36 cellular contexts compared by ENCODE assay signal in genomic region chr1:156042828-156043227, GRCh38. TPM values are rescaled to one million over a fixed set of nuclear protein-coding genes. Genes with fewer than 3 reads are reported as not detected.
"Had no signal": no experiment of that assay in that cellular context is flagged by ENCODE, and none has a peak within 500 bp of the region (broad histone marks: within the 10 kb centered on the region; RNA-seq: fewer than 3 reads in every experiment).

No MANE protein-coding gene starts in this region.

- H3K4me1 Mint-ChIP-seq: activated B cell treated with CpG ODN at 0.5 μM for 24 hours; activated naive CD8-positive, alpha-beta T cell treated with anti-CD3 and anti-CD28 coated beads for 36 hours had no signal

- H3K27me3 ChIP-seq: adrenal gland, body of pancreas, brain microvascular endothelial cell, breast epithelium had no signal

- H3K4me3 Mint-ChIP-seq: activated B cell treated with CpG ODN at 0.5 μM for 24 hours; activated CD4-positive, alpha-beta memory T cell treated with anti-CD3 and anti-CD28 coated beads for 36 hours; activated CD4-positive, alpha-beta T cell treated with anti-CD3 and anti-CD28 coated beads, Interleukin-2, amount 10 ng/mL, durations not matched to agents 24 days and 14 days; activated CD8-positive, alpha-beta T cell treated with anti-CD3 and anti-CD28 coated beads for 36 hours; activated naive CD4-positive, alpha-beta T cell treated with anti-CD3 and anti-CD28 coated beads for 36 hours; activated naive CD8-positive, alpha-beta T cell treated with anti-CD3 and anti-CD28 coated beads for 36 hours; activated T-cell treated with anti-CD3 and anti-CD28 coated beads, Interleukin-2, amount 50 U/mL, for 72 hours; activated T-helper 1 cell treated with anti-CD3 and anti-CD28 coated beads, Interleukin-12 subunit alpha, Interleukin-12 subunit beta, Interleukin-2, Interleukin-4 antibody, amounts not matched to agents 30 ng/mL and 10 ng/mL and 1 ng/mL, durations not matched to agents 14 hours and 24 hours and 36 hours; activated T-helper 17 cell treated with anti-CD3 and anti-CD28 coated beads, Interleukin-2, amount 50 U/mL, for 72 hours; T-cell; T-helper 2 cell treated with Interferon-gamma antibody and Interleukin-4, amounts not matched to agents 5 μg/mL and 100 μg/mL, for 36 hours had no signal

- H3K27me3 Mint-ChIP-seq: activated B cell treated with CpG ODN at 0.5 μM for 24 hours; activated CD4-positive, alpha-beta memory T cell treated with anti-CD3 and anti-CD28 coated beads for 36 hours; activated CD4-positive, alpha-beta T cell treated with anti-CD3 and anti-CD28 coated beads, Interleukin-2, amount 10 ng/mL, durations not matched to agents 24 days and 14 days; activated CD8-positive, alpha-beta T cell treated with anti-CD3 and anti-CD28 coated beads for 36 hours; activated naive CD8-positive, alpha-beta T cell treated with anti-CD3 and anti-CD28 coated beads for 36 hours; activated T-helper 17 cell treated with anti-CD3 and anti-CD28 coated beads, Interleukin-2, amount 50 U/mL, for 72 hours; T-cell had no signal

- H3K4me1 ChIP-seq: adrenal gland, body of pancreas, breast epithelium had no signal

- H3K27ac Mint-ChIP-seq: activated B cell treated with CpG ODN at 0.5 μM for 24 hours; activated CD4-positive, alpha-beta memory T cell treated with anti-CD3 and anti-CD28 coated beads for 36 hours; activated CD4-positive, alpha-beta T cell treated with anti-CD3 and anti-CD28 coated beads, Interleukin-2, amount 10 ng/mL, durations not matched to agents 24 days and 14 days; activated CD8-positive, alpha-beta T cell treated with anti-CD3 and anti-CD28 coated beads for 36 hours; activated naive CD4-positive, alpha-beta T cell treated with anti-CD3 and anti-CD28 coated beads for 36 hours; activated naive CD8-positive, alpha-beta T cell treated with anti-CD3 and anti-CD28 coated beads for 36 hours; activated T-cell treated with anti-CD3 and anti-CD28 coated beads, Interleukin-2, amount 50 U/mL, for 72 hours; activated T-helper 1 cell treated with anti-CD3 and anti-CD28 coated beads, Interleukin-12 subunit alpha, Interleukin-12 subunit beta, Interleukin-2, Interleukin-4 antibody, amounts not matched to agents 30 ng/mL and 10 ng/mL and 1 ng/mL, durations not matched to agents 14 hours and 24 hours and 36 hours; activated T-helper 17 cell treated with anti-CD3 and anti-CD28 coated beads, Interleukin-2, amount 50 U/mL, for 72 hours; T-cell; T-helper 2 cell treated with Interferon-gamma antibody and Interleukin-4, amounts not matched to agents 5 μg/mL and 100 μg/mL, for 36 hours had no signal

- H3K9me3 ChIP-seq: adrenal gland, body of pancreas, breast epithelium had no signal

- DNase-seq: activated B cell treated with CpG ODN at 0.5 μM for 24 hours; activated CD4-positive, alpha-beta memory T cell treated with anti-CD3 and anti-CD28 coated beads for 36 hours; activated CD4-positive, alpha-beta T cell treated with anti-CD3 and anti-CD28 coated beads for 4 hours; activated CD4-positive, alpha-beta T cell treated with anti-CD3 and anti-CD28 coated beads, Interleukin-2, amount 10 ng/mL, durations not matched to agents 24 days and 14 days; activated CD4-positive, alpha-beta T cell treated with anti-CD3 and anti-CD28 coated beads, Interleukin-2, amount 50 U/mL, for 1 hour; activated CD4-positive, alpha-beta T cell treated with anti-CD3 and anti-CD28 coated beads, Interleukin-2, amount 50 U/mL, for 4 hours; activated CD4-positive, CD25-positive, alpha-beta regulatory T cell treated with anti-CD3 and anti-CD28 coated beads, Interleukin-2, amount 50 U/mL, for 72 hours; activated CD8-positive, alpha-beta memory T cell treated with anti-CD3 and anti-CD28 coated beads, Interleukin-2, amount 50 U/mL, for 4 hours; activated CD8-positive, alpha-beta T cell treated with anti-CD3 and anti-CD28 coated beads for 36 hours; activated effector memory CD4-positive, alpha-beta T cell treated with anti-CD3 and anti-CD28 coated beads, Interleukin-2, amount 50 U/mL, for 16 hours; activated gamma-delta T cell treated with Interleukin-2 at 50 U/mL for 16 hours; activated naive CD4-positive, alpha-beta T cell; activated naive CD4-positive, alpha-beta T cell treated with anti-CD3 and anti-CD28 coated beads for 36 hours; activated naive CD4-positive, alpha-beta T cell treated with anti-CD3 and anti-CD28 coated beads, Interleukin-2, amount 50 U/mL, for 16 hours; activated naive CD8-positive, alpha-beta T cell treated with anti-CD3 and anti-CD28 coated beads for 36 hours; activated T-cell treated with anti-CD3 and anti-CD28 coated beads for 4 hours; activated T-cell treated with anti-CD3 and anti-CD28 coated beads, Interleukin-2, amount 50 U/mL, for 1 hour; activated T-cell treated with anti-CD3 and anti-CD28 coated beads, Interleukin-2, amount 50 U/mL, for 72 hours; adrenal gland; amniotic stem cell; aorta; body of pancreas; brain microvascular endothelial cell; central memory CD4-positive, alpha-beta T cell; T-cell; T-helper 2 cell; T-helper 9 cell had no signal

- H3K9me3 Mint-ChIP-seq: activated B cell treated with CpG ODN at 0.5 μM for 24 hours; activated CD4-positive, alpha-beta memory T cell treated with anti-CD3 and anti-CD28 coated beads for 36 hours; activated CD4-positive, alpha-beta T cell treated with anti-CD3 and anti-CD28 coated beads, Interleukin-2, amount 10 ng/mL, durations not matched to agents 24 days and 14 days; activated CD8-positive, alpha-beta T cell treated with anti-CD3 and anti-CD28 coated beads for 36 hours; activated naive CD4-positive, alpha-beta T cell treated with anti-CD3 and anti-CD28 coated beads for 36 hours; activated naive CD4-positive, alpha-beta T cell treated with anti-CD3 and anti-CD28 coated beads, Interleukin-2, amount 50 U/mL, for 72 hours; activated naive CD8-positive, alpha-beta T cell treated with anti-CD3 and anti-CD28 coated beads for 36 hours; activated T-cell treated with anti-CD3 and anti-CD28 coated beads, Interleukin-2, amount 50 U/mL, for 72 hours; activated T-helper 1 cell treated with anti-CD3 and anti-CD28 coated beads, Interleukin-12 subunit alpha, Interleukin-12 subunit beta, Interleukin-2, Interleukin-4 antibody, amounts not matched to agents 30 ng/mL and 10 ng/mL and 1 ng/mL, durations not matched to agents 14 hours and 24 hours and 36 hours; activated T-helper 17 cell treated with anti-CD3 and anti-CD28 coated beads, Interleukin-2, amount 50 U/mL, for 72 hours; T-cell; T-helper 2 cell treated with Interferon-gamma antibody and Interleukin-4, amounts not matched to agents 5 μg/mL and 100 μg/mL, for 36 hours had no signal

- H3K4me3 ChIP-seq: adrenal gland, body of pancreas, breast epithelium had no signal

- ATAC-seq: activated CD8-positive, alpha-beta T cell treated with anti-CD3 and anti-CD28 coated beads for 36 hours; activated naive CD4-positive, alpha-beta T cell treated with anti-CD3 and anti-CD28 coated beads, Interleukin-2, amount 50 U/mL, for 72 hours; activated T-cell treated with anti-CD3 and anti-CD28 coated beads, Interleukin-2, amount 50 U/mL, for 72 hours; activated T-helper 17 cell treated with anti-CD3 and anti-CD28 coated beads, Interleukin-2, amount 50 U/mL, for 72 hours; body of pancreas; T-cell had no signal

- H3K27ac ChIP-seq: adrenal gland, body of pancreas, brain microvascular endothelial cell, breast epithelium, VCaP had no signal

RNA-seq across cellular contexts. Expression of gene RAB25, which starts 18.1 kb away (rescaled TPM):
- total RNA-seq: activated CD4-positive, alpha-beta T cell treated with anti-CD3 and anti-CD28 coated beads, Interleukin-2, amount 10 ng/mL, durations not matched to agents 24 days and 14 days; aorta; cardiac septum; cerebellum; T-helper 1 cell treated with Interleukin-12 subunit alpha and Interleukin-12 subunit beta and Interleukin-4 antibody, amounts not matched to agents 30 ng/mL and 1 ng/mL, for 36 hours had no signal

RNA-seq across cellular contexts. Expression of gene MEX3A, which starts 39.4 kb away (rescaled TPM):
- total RNA-seq: T-helper 1 cell treated with Interleukin-12 subunit alpha and Interleukin-12 subunit beta and Interleukin-4 antibody, amounts not matched to agents 30 ng/mL and 1 ng/mL, for 36 hours had no signal
